16 cellular contexts compared by ENCODE assay signal in the genomic region with DNA sequence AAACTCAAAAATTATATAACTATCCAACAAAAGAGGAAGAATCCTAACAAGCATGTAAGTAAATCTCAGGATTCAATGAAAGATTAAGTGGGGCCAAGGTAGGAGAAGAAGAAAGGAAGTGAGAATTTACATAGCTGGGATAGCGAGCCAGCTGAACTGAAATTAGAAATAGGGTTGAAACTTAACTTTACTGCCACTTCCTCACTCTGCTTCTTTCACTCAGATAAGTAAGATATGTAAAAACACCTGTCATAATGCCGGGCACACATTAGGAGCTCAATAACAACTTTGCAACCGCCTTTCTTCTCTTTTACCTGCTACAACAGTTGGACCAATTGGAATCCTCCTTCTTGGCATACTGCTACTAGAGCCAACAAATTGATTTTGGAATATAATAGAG.
DNase-seq lines count a peak whose midpoint lies in the region; ATAC-seq and TF ChIP-seq lines count a peak whose summit lies in the region.
"Had no signal": no experiment of that assay in that cellular context is flagged by ENCODE, and none has a peak within 500 bp of the region (broad histone marks: within the 10 kb centered on the region; RNA-seq: fewer than 3 reads in every experiment).

No MANE protein-coding gene starts in this region.

- no peak for TF ChIP-seq EP300 in tibial nerve (IDR thresholded peaks at IDR 0.05)

- H4K20me1 ChIP-seq in neural progenitor cell (ENCODE audit: low read depth): no peaks in the 10 kb centered on the region

- H3K4me3 Mint-ChIP-seq in neural progenitor cell: no peak overlapping the region
- no peak overlapping the region for H3K4me3 Mint-ChIP-seq in T-helper 2 cell treated with Interferon-gamma antibody and Interleukin-4, amounts not matched to agents 5 μg/mL and 100 μg/mL, for 36 hours
- H3K4me3 Mint-ChIP-seq: brain had no signal

- ATAC-seq in GM18517 (IDR thresholded peaks at IDR 0.05; ENCODE audit: unreplicated experiment) (peak; percentile 80), GM19468 (IDR thresholded peaks at IDR 0.05; ENCODE audit: extremely low read depth, unreplicated experiment) (peak; percentile 68), HG02870 (IDR thresholded peaks at IDR 0.05; ENCODE audit: unreplicated experiment) (peak; percentile 85), HG03565 (IDR thresholded peaks at IDR 0.05; ENCODE audit: unreplicated experiment) (peak; percentile 88)

- H3K9me3 ChIP-seq in neural progenitor cell (ENCODE audit: low read depth): no peaks in the 10 kb centered on the region
- H3K9me3 ChIP-seq in tibial nerve: no peaks in the 10 kb centered on the region
- H3K9me3 ChIP-seq: sigmoid colon had no signal

- no peak overlapping the region for H2AFZ ChIP-seq in neural progenitor cell (replicated peaks)

- no peaks in the 10 kb centered on the region for H3K79me2 ChIP-seq in neural progenitor cell (ENCODE audit: low read depth)

- no peaks in the 10 kb centered on the region for H3K4me1 Mint-ChIP-seq in neural progenitor cell
- no peaks in the 10 kb centered on the region for H3K4me1 Mint-ChIP-seq in T-helper 2 cell treated with Interferon-gamma antibody and Interleukin-4, amounts not matched to agents 5 μg/mL and 100 μg/mL, for 36 hours (ENCODE audit: low read depth)
- H3K4me1 Mint-ChIP-seq: brain had no signal

- H3K4me1 ChIP-seq in neural progenitor cell: no peaks in the 10 kb centered on the region
- H3K4me1 ChIP-seq in tibial nerve: no peaks in the 10 kb centered on the region
- H3K4me1 ChIP-seq: sigmoid colon had no signal

- DNase-seq in retina (no peak), neural progenitor cell (ENCODE audit: low spot score) (no peak), tibial nerve (ENCODE audit: low spot score in 2 of 2) (no peak)
- no peak for DNase-seq in T-helper 2 cell treated with Interferon-gamma antibody and Interleukin-4, amounts not matched to agents 5 μg/mL and 100 μg/mL, for 36 hours (ENCODE audit: low spot score)
- DNase-seq: activated CD8-positive, alpha-beta memory T cell treated with anti-CD3 and anti-CD28 coated beads for 24 hours; NCI-H2081; SHP77 treated with DMSO at 0.1 percent for 48 hours; sigmoid colon; stimulated activated naive CD4-positive, alpha-beta T cell treated with Interleukin-2 at 50 U/mL for 16 hours had no signal

- H3K36me3 ChIP-seq in neural progenitor cell (no peaks in the 10 kb centered on the region), tibial nerve (no peaks in the 10 kb centered on the region)
- H3K36me3 ChIP-seq: sigmoid colon had no signal

- no peaks in the 10 kb centered on the region for H3K36me3 Mint-ChIP-seq in neural progenitor cell
- H3K36me3 Mint-ChIP-seq in T-helper 2 cell treated with Interferon-gamma antibody and Interleukin-4, amounts not matched to agents 5 μg/mL and 100 μg/mL, for 36 hours (ENCODE audit: low read depth): no peaks in the 10 kb centered on the region
- H3K36me3 Mint-ChIP-seq: brain had no signal

- H3K9me3 Mint-ChIP-seq in neural progenitor cell: no peaks in the 10 kb centered on the region
- H3K9me3 Mint-ChIP-seq in T-helper 2 cell treated with Interferon-gamma antibody and Interleukin-4, amounts not matched to agents 5 μg/mL and 100 μg/mL, for 36 hours: no peaks in the 10 kb centered on the region
- H3K9me3 Mint-ChIP-seq: brain had no signal

- no peaks in the 10 kb centered on the region for H3F3A ChIP-seq in neural progenitor cell (ENCODE audit: low read depth)

- H3K27me3 ChIP-seq in neural progenitor cell (no peaks in the 10 kb centered on the region), tibial nerve (no peaks in the 10 kb centered on the region)
- H3K27me3 ChIP-seq: sigmoid colon had no signal

- no peak for TF ChIP-seq POLR2A in tibial nerve (IDR thresholded peaks at IDR 0.05)

- TF ChIP-seq CTCF in neural progenitor cell (IDR thresholded peaks at IDR 0.05): no peak
- TF ChIP-seq CTCF in tibial nerve (IDR thresholded peaks at IDR 0.05): no peak

- WGBS in tibial nerve, 2 donors: 74 to 88% methylated on average over 3 of the region's 3 CpGs

- H3K4me2 ChIP-seq in neural progenitor cell: no peak overlapping the region

- no peak overlapping the region for H3K27ac ChIP-seq in neural progenitor cell
- H3K27ac ChIP-seq in tibial nerve: no peak overlapping the region
- H3K27ac ChIP-seq: HL-60, sigmoid colon had no signal

- H3K4me3 ChIP-seq in neural progenitor cell (no peak overlapping the region), tibial nerve (no peak overlapping the region)
- H3K4me3 ChIP-seq: lung, sigmoid colon had no signal

- H3K27ac Mint-ChIP-seq in neural progenitor cell: no peak overlapping the region
- no peak overlapping the region for H3K27ac Mint-ChIP-seq in T-helper 2 cell treated with Interferon-gamma antibody and Interleukin-4, amounts not matched to agents 5 μg/mL and 100 μg/mL, for 36 hours
- H3K27ac Mint-ChIP-seq: brain had no signal

- no peaks in the 10 kb centered on the region for H3K27me3 Mint-ChIP-seq in neural progenitor cell (ENCODE audit: insufficient read depth, low read depth)
- no peaks in the 10 kb centered on the region for H3K27me3 Mint-ChIP-seq in T-helper 2 cell treated with Interferon-gamma antibody and Interleukin-4, amounts not matched to agents 5 μg/mL and 100 μg/mL, for 36 hours (ENCODE audit: low read depth)
- H3K27me3 Mint-ChIP-seq: brain had no signal

- H3K9ac ChIP-seq in neural progenitor cell: no peak overlapping the region
